Comparison of ENCODE assay signal across 20 cellular contexts in the genomic region with DNA sequence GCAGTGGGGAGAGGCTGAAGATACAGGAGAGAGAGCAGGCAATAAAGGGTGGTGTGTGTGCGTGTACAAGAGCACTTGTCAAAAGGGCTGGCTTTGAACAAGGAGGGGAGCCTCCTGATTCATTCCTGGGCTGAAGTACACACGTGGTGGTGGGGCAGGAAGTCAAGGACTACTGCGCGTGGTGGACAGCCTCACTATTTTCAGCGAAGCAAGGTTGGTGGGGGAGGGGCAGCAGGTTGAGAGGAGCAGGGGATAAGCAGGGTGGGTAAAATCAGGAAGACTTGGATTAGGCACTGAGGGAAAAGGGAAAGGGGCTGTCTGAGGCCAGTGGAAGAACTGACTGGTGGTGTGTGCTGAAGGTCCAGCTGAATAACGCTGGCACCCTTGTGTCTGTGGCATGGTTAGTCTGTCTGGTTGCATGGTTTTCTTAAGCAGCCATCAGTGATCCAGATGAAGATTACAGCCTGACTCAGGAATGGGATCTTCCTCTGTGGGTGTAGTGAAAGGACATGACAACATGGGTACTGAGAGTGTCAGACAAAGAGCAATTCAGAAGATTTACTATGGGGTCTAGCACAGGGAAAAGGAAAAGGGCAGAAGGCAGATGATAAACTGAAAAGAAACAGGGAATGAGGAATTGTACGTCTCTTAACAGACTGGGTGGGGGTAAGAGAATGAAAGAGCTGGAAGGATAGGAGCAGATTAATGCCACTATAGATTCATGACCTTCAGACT.
DNase-seq lines count a peak whose midpoint lies in the region; ATAC-seq and TF ChIP-seq lines count a peak whose summit lies in the region.
"Had no signal": no experiment of that assay in that cellular context is flagged by ENCODE, and none has a peak within 500 bp of the region (broad histone marks: within the 10 kb centered on the region; RNA-seq: fewer than 3 reads in every experiment).

No MANE protein-coding gene starts in this region.

- no peaks in the 10 kb centered on the region for H3K27me3 ChIP-seq in endodermal cell (ENCODE audit: control insufficient read depth, insufficient read depth, low read length, poor library complexity, severe bottlenecking)
- H3K27me3 ChIP-seq: BE2C had no signal

- H3K4me3 ChIP-seq in endodermal cell (ENCODE audit: low read length), result no peak overlapping the region

- no peaks in the 10 kb centered on the region for H3K27me3 Mint-ChIP-seq in endodermal cell (ENCODE audit: insufficient read depth)
- H3K27me3 Mint-ChIP-seq in nephron progenitor cell (ENCODE audit: low read depth, poor library complexity), result no peaks in the 10 kb centered on the region
- no peaks in the 10 kb centered on the region for H3K27me3 Mint-ChIP-seq in stimulated activated memory B cell treated with anti-CD40 and anti-IgM and Interleukin-4, amounts not matched to agents 10 μg/mL and 1 μg/mL and 100 μg/mL, for 72 hours

- DNase-seq in DMS53 treated with DMSO at 0.1 percent for 48 hours (lab: John Stamatoyannopoulos, UW; ENCODE audit: unreplicated experiment) (peak; percentile 86), SK-MEL-5 (ENCODE audit: low read depth, low spot score) (peak; percentile 66), endodermal cell (no peak), nephron progenitor cell (peak; percentile 35)
- DNase-seq in stimulated activated CD4-positive, alpha-beta T cell treated with anti-CD3 and anti-CD28 coated beads, Interleukin-4, amount 100 ng/mL, for 4 hours, result no peak
- DNase-seq: BE2C; CD8-positive, alpha-beta memory T cell; DMS 273 treated with DMSO at 0.1 percent for 48 hours; NCI-H1092 treated with DMSO at 0.1 percent for 48 hours; NCI-H1694; NCI-H2171; NCI-H446 treated with DMSO at 0.1 percent for 48 hours; NCI-H82; Right ventricle myocardium superior had no signal

- no peak overlapping the region for H3K4me3 Mint-ChIP-seq in endodermal cell
- H3K4me3 Mint-ChIP-seq in nephron progenitor cell, result peak overlapping the region; percentile 44
- H3K4me3 Mint-ChIP-seq in stimulated activated memory B cell treated with anti-CD40 and anti-IgM and Interleukin-4, amounts not matched to agents 10 μg/mL and 1 μg/mL and 100 μg/mL, for 72 hours, result no peak overlapping the region
- H3K4me3 Mint-ChIP-seq: CD8-positive, alpha-beta memory T cell had no signal

- peaks cover 19% of the 10 kb centered on the region for H3K4me1 Mint-ChIP-seq in endodermal cell
- H3K4me1 Mint-ChIP-seq in nephron progenitor cell, result peaks cover 30% of the 10 kb centered on the region
- H3K4me1 Mint-ChIP-seq in stimulated activated memory B cell treated with anti-CD40 and anti-IgM and Interleukin-4, amounts not matched to agents 10 μg/mL and 1 μg/mL and 100 μg/mL, for 72 hours, result no peaks in the 10 kb centered on the region
- H3K4me1 Mint-ChIP-seq: CD8-positive, alpha-beta memory T cell had no signal

- H3K27ac Mint-ChIP-seq in endodermal cell (peak overlapping the region; percentile 4), nephron progenitor cell (peak overlapping the region; percentile 96)
- no peak overlapping the region for H3K27ac Mint-ChIP-seq in stimulated activated memory B cell treated with anti-CD40 and anti-IgM and Interleukin-4, amounts not matched to agents 10 μg/mL and 1 μg/mL and 100 μg/mL, for 72 hours

- ATAC-seq in stimulated activated memory B cell treated with anti-CD40 and anti-IgM and Interleukin-4, amounts not matched to agents 10 μg/mL and 1 μg/mL and 100 μg/mL, for 72 hours, result no peak
- ATAC-seq in HG02870 (IDR thresholded peaks at IDR 0.05; ENCODE audit: unreplicated experiment) (no peak), HG02642 (IDR thresholded peaks at IDR 0.05; ENCODE audit: poor library complexity, unreplicated experiment) (no peak)
- ATAC-seq: Panc1 had no signal

- no peaks in the 10 kb centered on the region for H3K9me3 Mint-ChIP-seq in endodermal cell
- H3K9me3 Mint-ChIP-seq in nephron progenitor cell, result no peaks in the 10 kb centered on the region
- H3K9me3 Mint-ChIP-seq in stimulated activated memory B cell treated with anti-CD40 and anti-IgM and Interleukin-4, amounts not matched to agents 10 μg/mL and 1 μg/mL and 100 μg/mL, for 72 hours, result no peaks in the 10 kb centered on the region
- H3K9me3 Mint-ChIP-seq: CD8-positive, alpha-beta memory T cell had no signal

- no peak overlapping the region for H3K9ac ChIP-seq in endodermal cell (ENCODE audit: extremely low read depth, low read length, poor library complexity, severe bottlenecking)
- H3K9ac ChIP-seq: KMS-11 had no signal

- H3K36me3 ChIP-seq in endodermal cell (ENCODE audit: control insufficient read depth, insufficient read depth, low read length), result peaks cover 13% of the 10 kb centered on the region
- H3K36me3 ChIP-seq: BE2C had no signal

- WGBS in endodermal cell (ENCODE audit: insufficient coverage in 1 of 2, insufficient read length in 1 of 2), 2 experiments, result 91% methylated on average over 7 of the region's 7 CpGs; no CpG with 5 or more reads in 1 of the 2 experiments

- H3K27ac ChIP-seq in endodermal cell (ENCODE audit: low read depth, low read length), result no peak overlapping the region
- H3K27ac ChIP-seq: HL-60, KMS-11 had no signal

- TF ChIP-seq CTCF in endodermal cell (conservative IDR thresholded peaks at IDR 0.05) (no peak), nephron progenitor cell (IDR thresholded peaks at IDR 0.05) (no peak)

- H3K36me3 Mint-ChIP-seq in endodermal cell (ENCODE audit: low read depth) (peaks cover 28% of the 10 kb centered on the region), nephron progenitor cell (ENCODE audit: low read depth) (peaks cover 34% of the 10 kb centered on the region)
- peaks cover 26% of the 10 kb centered on the region for H3K36me3 Mint-ChIP-seq in stimulated activated memory B cell treated with anti-CD40 and anti-IgM and Interleukin-4, amounts not matched to agents 10 μg/mL and 1 μg/mL and 100 μg/mL, for 72 hours

- no peaks in the 10 kb centered on the region for H3K4me1 ChIP-seq in endodermal cell (ENCODE audit: control insufficient read depth, insufficient read depth, low read length)
- H3K4me1 ChIP-seq: BE2C had no signal

- peaks cover 9% of the 10 kb centered on the region for H3K9me3 ChIP-seq in endodermal cell (ENCODE audit: control insufficient read depth, low read length)
- H3K9me3 ChIP-seq: BE2C had no signal

- in situ Hi-C loops in SK-MEL-5 (cut with HindIII; ENCODE audit: low pct_unique_long_range_greater_than_20kb, low sequenced_read_pairs), result no loop called here

Comparison
In these comparisons a context has a peak if more than half of its experiments do, and no peak if none do; other contexts are left out.
1. DNase-seq: peak in DMS53 treated with DMSO at 0.1 percent for 48 hours (single experiment), SK-MEL-5 (single experiment) and nephron progenitor cell (single experiment); none in endodermal cell (single experiment) and stimulated activated CD4-positive, alpha-beta T cell treated with anti-CD3 and anti-CD28 coated beads, Interleukin-4, amount 100 ng/mL, for 4 hours (0 of 2).